ENCODE assay signal across 13 cellular contexts in genomic region chr12:561908-562593, GRCh38.
DNase-seq lines count a peak whose midpoint lies in the region; ATAC-seq, FAIRE-seq and TF ChIP-seq lines count a peak whose summit lies in the region.
"Had no signal": no experiment of that assay in that cellular context is flagged by ENCODE, and none has a peak within 500 bp of the region (broad histone marks: within the 10 kb centered on the region; RNA-seq: fewer than 3 reads in every experiment).

No MANE protein-coding gene starts in this region.

- BruUV-seq in HepG2 (replicated peaks; lab: Mats Ljungman, UMichigan) = no TSS peak

- no peak for ATAC-seq in HepG2
- ATAC-seq in upper lobe of left lung (ENCODE audit: low FRiP score in 2 of 2) = peak; percentile 63 to 71

- FAIRE-seq in HepG2 (lab: Jason Lieb, UNC) = no peak
- FAIRE-seq: GM18507 had no signal

- H3K4me3 ChIP-seq in liver (ENCODE audit: low read depth in 1 of 3, low read length in 3 of 3) = no peak overlapping the region
- H3K4me3 ChIP-seq in HepG2 (replicated peaks in 1 of 3; ENCODE audit: insufficient read depth in 1 of 3, low read depth in 2 of 3, low read length in 3 of 3) = no peak overlapping the region
- H3K4me3 ChIP-seq in ascending aorta = peak overlapping the region in 1 of 2 donors; percentile 7
- H3K4me3 ChIP-seq in upper lobe of left lung = peak overlapping the region in 2 of 4 donors; percentile 26 to 33
- H3K4me3 ChIP-seq in hepatocyte = no peak overlapping the region
- H3K4me3 ChIP-seq: neural progenitor cell had no signal

- no peak overlapping the region for H3K4me3 Mint-ChIP-seq in HFFc6
- H3K4me3 Mint-ChIP-seq: neural progenitor cell had no signal

- DNase-seq in HepG2 (ENCODE audit: low spot score) = no peak
- peak in 1 of 2 donors; percentile 46 for DNase-seq in ascending aorta (ENCODE audit: low spot score in 2 of 2)
- DNase-seq in medulla oblongata (ENCODE audit: extremely low spot score) = peak; percentile 74
- peak in 1 of 2 donors; percentile 82 for DNase-seq in upper lobe of left lung
- DNase-seq in mucosa of gallbladder (ENCODE audit: low spot score) = no peak
- DNase-seq in hepatocyte (ENCODE audit: low spot score) = no peak
- DNase-seq in HFFc6 = no peak
- DNase-seq: cerebellar nuclear complex, NCI-H187, SHP77 had no signal

- H3K4me1 ChIP-seq in liver (ENCODE audit: control insufficient read depth in 4 of 4, insufficient read depth in 4 of 4, low read length in 3 of 4) (no peaks in the 10 kb centered on the region), HepG2 (ENCODE audit: insufficient read depth, low read length) (peaks cover 9% of the 10 kb centered on the region), ascending aorta (peaks cover 0 to 7% of the 10 kb centered on the region in 2 donors), upper lobe of left lung (peaks cover 7 to 21% (median 15%) of the 10 kb centered on the region in 4 donors), hepatocyte (ENCODE audit: insufficient read depth) (no peaks in the 10 kb centered on the region)

- CTCF ChIA-PET in HepG2 (lab: Yijun Ruan, JAX; ENCODE audit: low intra/inter-chr PET ratio, low total read pairs) = no interaction called here

- no peaks in the 10 kb centered on the region for H3K9me2 ChIP-seq in hepatocyte (replicated peaks; ENCODE audit: insufficient read depth)

- no peaks in the 10 kb centered on the region for H3K9me3 Mint-ChIP-seq in HFFc6
- H3K9me3 Mint-ChIP-seq: neural progenitor cell had no signal

- H4K20me1 ChIP-seq in HepG2 (ENCODE audit: insufficient read depth, low read length) (no peaks in the 10 kb centered on the region), hepatocyte (ENCODE audit: insufficient read depth, poor library complexity, severe bottlenecking) (no peaks in the 10 kb centered on the region)

- intact Hi-C loops in HepG2 (cut with micrococcal nuclease; ENCODE audit: unreplicated experiment) = no loop called here
- intact Hi-C loops in ascending aorta (cut with DNase I) = loop anchor here (10.0 kb wide), 2 partner anchors 533 to 1023 kb away; no protein-coding TSS in a partner anchor

- TF ChIP-seq EP300 in HepG2 (IDR thresholded peaks at IDR 0.05; ENCODE audit: low read depth in 2 of 2, low read length in 2 of 2) = no peak
- no peak for TF ChIP-seq EP300 in HepG2 (CRISPR knock-in tag; IDR thresholded peaks at IDR 0.05; ENCODE audit: borderline replicate concordance)
- no peak for TF ChIP-seq EP300 in upper lobe of left lung (IDR thresholded peaks at IDR 0.05)

- no peak overlapping the region for H3K4me2 ChIP-seq in HepG2 (ENCODE audit: low read depth, low read length)
- no peak overlapping the region for H3K4me2 ChIP-seq in hepatocyte
- H3K4me2 ChIP-seq: neural progenitor cell had no signal

- H3K9ac ChIP-seq in liver (ENCODE audit: low read depth in 1 of 2, low read length in 2 of 2) (no peak overlapping the region), HepG2 (ENCODE audit: insufficient read depth, low read depth, low read length) (no peak overlapping the region)
- H3K9ac ChIP-seq: neural progenitor cell had no signal

- H3K4me1 Mint-ChIP-seq in HFFc6 (ENCODE audit: low read depth) = peaks cover 10% of the 10 kb centered on the region

- H3K27me3 Mint-ChIP-seq in HFFc6 (ENCODE audit: insufficient read depth) = peaks cover 38% of the 10 kb centered on the region

- POLR2A ChIA-PET in HepG2 (lab: Yijun Ruan, JAX) = no interaction called here

- TF ChIP-seq CTCF in liver (IDR thresholded peaks at IDR 0.05; ENCODE audit: low read depth, low read length, missing input control) (no peak), HepG2 (CRISPR knock-in tag; IDR thresholded peaks at IDR 0.05) (no peak), ascending aorta (IDR thresholded peaks at IDR 0.05) (no peak), upper lobe of left lung (IDR thresholded peaks at IDR 0.05) (no peak), hepatocyte (IDR thresholded peaks at IDR 0.05; ENCODE audit: poor library complexity) (no peak), HFFc6 (IDR thresholded peaks at IDR 0.05) (no peak)

- peak overlapping the region; percentile 43 to 52 for H3K27ac ChIP-seq in liver (ENCODE audit: low read depth in 1 of 2, low read length in 2 of 2)
- no peak overlapping the region for H3K27ac ChIP-seq in HepG2 (ENCODE audit: extremely low read length, insufficient read depth, low read length)
- peak overlapping the region; percentile 9 to 10 for H3K27ac ChIP-seq in ascending aorta
- H3K27ac ChIP-seq in upper lobe of left lung = peak overlapping the region; percentile 53 to 82 (median 62)
- no peak overlapping the region for H3K27ac ChIP-seq in hepatocyte
- H3K27ac ChIP-seq: neural progenitor cell had no signal

- H2AFZ ChIP-seq in HepG2 (ENCODE audit: low read length) (no peak overlapping the region), hepatocyte (no peak overlapping the region)
- H2AFZ ChIP-seq: neural progenitor cell had no signal

- H3K9me3 ChIP-seq in liver (ENCODE audit: control insufficient read depth in 4 of 4, low read length in 3 of 4) (no peaks in the 10 kb centered on the region), HepG2 (ENCODE audit: low read length) (no peaks in the 10 kb centered on the region), ascending aorta (no peaks in the 10 kb centered on the region), upper lobe of left lung (no peaks in the 10 kb centered on the region), hepatocyte (ENCODE audit: low read depth) (no peaks in the 10 kb centered on the region)

- TF ChIP-seq POLR2A in HepG2 (IDR thresholded peaks at IDR 0.05; ENCODE audit: insufficient read depth in 1 of 2, low read depth in 2 of 2, low read length in 2 of 2) (no peak), upper lobe of left lung (IDR thresholded peaks at IDR 0.05) (peak in 1 of 4 donors; percentile 54)

- 66% methylated on average over 19 of the region's 19 CpGs for WGBS in liver
- WGBS in HepG2 (ENCODE audit: low lambda C conversion rate) = 64% methylated on average over 19 of the region's 19 CpGs
- 45 to 51% methylated on average over 17 to 19 of the region's 19 CpGs for WGBS in upper lobe of left lung, 2 donors
- WGBS in hepatocyte (ENCODE audit: low lambda C conversion rate, missing lambda C conversion rate) = 89% methylated on average over 19 of the region's 19 CpGs

- TF ChIP-seq RAD21 in liver (IDR thresholded peaks at IDR 0.05) (no peak), HepG2 (CRISPR knock-in tag; IDR thresholded peaks at IDR 0.05) (no peak)

- H3K36me3 ChIP-seq in liver (ENCODE audit: control insufficient read depth in 4 of 4, insufficient read depth in 3 of 4, low read depth in 1 of 4, low read length in 3 of 4) = no peaks in the 10 kb centered on the region
- no peaks in the 10 kb centered on the region for H3K36me3 ChIP-seq in HepG2 (replicated peaks in 1 of 2; ENCODE audit: control insufficient read depth in 1 of 2, insufficient read depth in 2 of 2, low read length in 2 of 2)
- peaks cover 11 to 28% of the 10 kb centered on the region in 2 donors for H3K36me3 ChIP-seq in ascending aorta
- H3K36me3 ChIP-seq in upper lobe of left lung = no peaks in the 10 kb centered on the region
- no peaks in the 10 kb centered on the region for H3K36me3 ChIP-seq in hepatocyte (replicated peaks; ENCODE audit: insufficient read depth, low read depth)
- H3K36me3 ChIP-seq: neural progenitor cell had no signal

- H3K36me3 Mint-ChIP-seq in HFFc6 (ENCODE audit: low read depth) = no peaks in the 10 kb centered on the region
- H3K36me3 Mint-ChIP-seq: neural progenitor cell had no signal

- in situ Hi-C loops in HepG2 (cut with HindIII; ENCODE audit: extremely low pct_ligation_motif_present, low pct_unique_long_range_greater_than_20kb) = loop anchor here (10.0 to 25.0 kb wide), 3 partner anchors 323 to 1025 kb away; partner anchors contain the start of gene FBXL14

- no peaks in the 10 kb centered on the region for H3K27me3 ChIP-seq in liver (ENCODE audit: control insufficient read depth in 4 of 4, insufficient read depth in 4 of 4, low read length in 3 of 4)
- peaks cover 3 to 6% of the 10 kb centered on the region in 2 experiments; a peak in 2 of 5 replicates for H3K27me3 ChIP-seq in HepG2 (ENCODE audit: control insufficient read depth in 1 of 2, insufficient read depth in 2 of 2, low read length in 2 of 2)
- no peaks in the 10 kb centered on the region for H3K27me3 ChIP-seq in ascending aorta
- H3K27me3 ChIP-seq in upper lobe of left lung = no peaks in the 10 kb centered on the region
- H3K27me3 ChIP-seq in hepatocyte = no peaks in the 10 kb centered on the region
- H3K27me3 ChIP-seq: neural progenitor cell had no signal

- H3K27ac Mint-ChIP-seq in HFFc6 = no peak overlapping the region
- H3K27ac Mint-ChIP-seq: neural progenitor cell had no signal

- H3K79me2 ChIP-seq in HepG2 (ENCODE audit: insufficient read depth, low read length) (no peaks in the 10 kb centered on the region), hepatocyte (no peaks in the 10 kb centered on the region)

TF ChIP-seq in liver, 16 proteins besides CTCF, POLR2A, EP300 and RAD21 (continues in another document):
- TF ChIP-seq RXRA (IDR thresholded peaks at IDR 0.05) = no peak
- TF ChIP-seq JUND (IDR thresholded peaks at IDR 0.05) = no peak

TF ChIP-seq in HepG2, 621 proteins besides CTCF, POLR2A, EP300 and RAD21:
- TF ChIP-seq U2AF2 (IDR thresholded peaks at IDR 0.05; ENCODE audit: low read depth, low read length) (no peak), ELF1 (CRISPR knock-in tag; IDR thresholded peaks at IDR 0.05) (no peak), HMG20A (CRISPR knock-in tag; IDR thresholded peaks at IDR 0.05; ENCODE audit: borderline replicate concordance) (no peak), AGO2 (optimal IDR thresholded peaks at IDR 0.05; ENCODE audit: low read depth, low read length) (no peak), TARDBP (CRISPR knock-in tag; IDR thresholded peaks at IDR 0.05) (no peak)

Comparison
In these comparisons a context has a peak if more than half of its experiments do, and no peak if none do; other contexts are left out.
1. H3K27ac ChIP-seq: peak in liver (2 of 2), ascending aorta (2 of 2) and upper lobe of left lung (4 of 4); none in HepG2 (single experiment) and hepatocyte (single experiment).